Comparison of ENCODE assay signal across 1 cellular context in genomic region chr20:64116541-64117423, GRCh38.
A peak's percentile ranks its signal among the peaks of the same experiment; 100 is the strongest.
TF ChIP-seq lines count a peak whose summit lies in the region.

No MANE protein-coding gene starts in this region.

TF ChIP-seq in HepG2, 621 proteins besides CTCF, POLR2A, EP300 and RAD21:
- TF ChIP-seq THAP9 (CRISPR knock-in tag; IDR thresholded peaks at IDR 0.05; ENCODE audit: borderline replicate concordance) (no peak), ZNF768 (CRISPR knock-in tag; IDR thresholded peaks at IDR 0.05) (peak; percentile 62; the same call in 1 of the 2 replicates), FIP1L1 (IDR thresholded peaks at IDR 0.05; ENCODE audit: borderline replicate concordance, insufficient read depth, low read depth, low read length) (no peak)
- TF ChIP-seq, protein P1, sequence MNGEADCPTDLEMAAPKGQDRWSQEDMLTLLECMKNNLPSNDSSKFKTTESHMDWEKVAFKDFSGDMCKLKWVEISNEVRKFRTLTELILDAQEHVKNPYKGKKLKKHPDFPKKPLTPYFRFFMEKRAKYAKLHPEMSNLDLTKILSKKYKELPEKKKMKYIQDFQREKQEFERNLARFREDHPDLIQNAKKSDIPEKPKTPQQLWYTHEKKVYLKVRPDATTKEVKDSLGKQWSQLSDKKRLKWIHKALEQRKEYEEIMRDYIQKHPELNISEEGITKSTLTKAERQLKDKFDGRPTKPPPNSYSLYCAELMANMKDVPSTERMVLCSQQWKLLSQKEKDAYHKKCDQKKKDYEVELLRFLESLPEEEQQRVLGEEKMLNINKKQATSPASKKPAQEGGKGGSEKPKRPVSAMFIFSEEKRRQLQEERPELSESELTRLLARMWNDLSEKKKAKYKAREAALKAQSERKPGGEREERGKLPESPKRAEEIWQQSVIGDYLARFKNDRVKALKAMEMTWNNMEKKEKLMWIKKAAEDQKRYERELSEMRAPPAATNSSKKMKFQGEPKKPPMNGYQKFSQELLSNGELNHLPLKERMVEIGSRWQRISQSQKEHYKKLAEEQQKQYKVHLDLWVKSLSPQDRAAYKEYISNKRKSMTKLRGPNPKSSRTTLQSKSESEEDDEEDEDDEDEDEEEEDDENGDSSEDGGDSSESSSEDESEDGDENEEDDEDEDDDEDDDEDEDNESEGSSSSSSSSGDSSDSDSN (CRISPR knock-in tag; IDR thresholded peaks at IDR 0.05) = 0 out of 2 replicates have a peak, but pooled peaks have one; percentile 24
